ENCODE assay signal across 8 cellular contexts in the genomic region with DNA sequence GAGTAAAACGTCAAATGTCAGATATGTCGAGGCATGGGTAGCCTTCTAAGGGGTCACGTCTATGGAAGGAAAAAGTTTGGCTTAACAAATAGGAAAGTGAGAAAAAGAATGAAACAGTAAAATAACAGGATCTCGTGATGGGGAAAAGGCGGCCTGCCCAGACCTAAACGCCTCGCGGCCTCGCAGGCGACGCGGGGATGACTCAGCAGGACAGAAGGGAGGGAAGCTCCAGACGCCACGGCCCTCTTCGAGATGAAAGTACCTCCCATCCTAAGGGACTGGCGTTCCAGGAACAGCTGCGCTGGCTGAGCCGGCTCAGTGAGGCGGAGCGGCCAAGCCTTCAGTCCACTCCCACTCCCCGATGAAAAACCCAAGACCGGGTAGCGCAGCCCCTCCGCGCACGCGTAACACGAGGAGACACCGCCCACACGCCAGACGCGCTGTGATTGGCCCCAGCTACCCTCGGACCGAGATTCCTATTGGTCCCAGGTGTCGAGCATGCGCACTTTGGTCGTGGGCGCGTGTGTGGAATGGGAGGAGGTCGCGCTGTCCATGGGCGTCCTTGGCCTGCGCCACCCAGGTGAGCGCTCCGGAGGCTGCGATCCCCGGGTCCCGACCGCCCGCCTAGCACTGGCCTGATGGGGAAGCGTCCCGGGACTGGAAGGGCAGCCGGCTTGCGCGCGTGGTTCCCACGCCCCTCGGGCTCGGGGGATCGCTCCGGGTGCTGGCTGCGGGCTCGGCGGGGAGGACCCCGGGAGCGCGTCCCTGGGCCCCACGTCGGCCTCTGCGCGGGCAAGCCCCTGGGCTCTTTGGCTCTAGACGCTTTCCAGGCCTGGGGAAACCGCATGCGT.
A peak's percentile ranks its signal among the peaks of the same experiment; 100 is the strongest.
DNase-seq lines count a peak whose midpoint lies in the region; ATAC-seq, FAIRE-seq and TF ChIP-seq lines count a peak whose summit lies in the region.

No MANE protein-coding gene starts in this region.

- TF ChIP-seq POLR2A in Peyer's patch (IDR thresholded peaks at IDR 0.05), result peak in 1 of 2 donors; percentile 53
- peak; percentile 51 for TF ChIP-seq POLR2A in ovary (IDR thresholded peaks at IDR 0.05)

- FAIRE-seq in A204.1 (lab: Jason Lieb, UNC) (peak; percentile 76), frontal cortex (lab: Jason Lieb, UNC) (no peak)

- no peak for TF ChIP-seq EP300 in ovary (IDR thresholded peaks at IDR 0.05)

- intact Hi-C loops in ovary (cut with DNase I), result no loop called here

- DNase-seq in Peyer's patch, result peak; percentile 75 to 93 (median 89)
- peak; percentile 86 for DNase-seq in activated naive CD4-positive, alpha-beta T cell treated with Interleukin-2 at 50 U/mL for 16 hours
- peak; percentile 72 to 73 for DNase-seq in frontal cortex (ENCODE audit: low spot score in 2 of 2)
- DNase-seq in ovary, result peak; percentile 91 to 96 (median 94)

- no peak for TF ChIP-seq CTCF in Peyer's patch (IDR thresholded peaks at IDR 0.05)
- TF ChIP-seq CTCF in ovary (IDR thresholded peaks at IDR 0.05), result no peak

- H3K4me3 ChIP-seq in Peyer's patch, result peak overlapping the region; percentile 59 to 94 (median 68)
- H3K4me3 ChIP-seq in ovary, result peak overlapping the region; percentile 69
- peak overlapping the region; percentile 65 for H3K4me3 ChIP-seq in thymus (ENCODE audit: low read length)

- H3K4me1 ChIP-seq in Peyer's patch, result peaks cover 0 to 8% (median 0%) of the 10 kb centered on the region in 4 donors
- no peaks in the 10 kb centered on the region for H3K4me1 ChIP-seq in ovary (ENCODE audit: insufficient read depth)
- no peaks in the 10 kb centered on the region for H3K4me1 ChIP-seq in thymus (ENCODE audit: control insufficient read depth, insufficient read depth, low read length)

- H3K36me3 ChIP-seq in Peyer's patch (no peaks in the 10 kb centered on the region), ovary (no peaks in the 10 kb centered on the region), thymus (ENCODE audit: control insufficient read depth, insufficient read depth) (no peaks in the 10 kb centered on the region)

- H3K9me3 ChIP-seq in Peyer's patch (no peaks in the 10 kb centered on the region), ovary (no peaks in the 10 kb centered on the region), thymus (ENCODE audit: control insufficient read depth) (no peaks in the 10 kb centered on the region)

- H3K27ac ChIP-seq in Peyer's patch (peak overlapping the region; percentile 50 to 85 (median 66)), ovary (peak overlapping the region; percentile 69 to 73), thymus (ENCODE audit: low read depth) (peak overlapping the region; percentile 53)

- 32 to 50% (median 47%) methylated on average over 58 to 74 of the region's 74 CpGs for WGBS in ovary, 3 donors
- WGBS in thymus, result 35% methylated on average over 74 of the region's 74 CpGs

- no peaks in the 10 kb centered on the region for H3K27me3 ChIP-seq in Peyer's patch
- H3K27me3 ChIP-seq in ovary, result no peaks in the 10 kb centered on the region
- H3K27me3 ChIP-seq in thymus (ENCODE audit: control insufficient read depth, insufficient read depth), result no peaks in the 10 kb centered on the region

- ATAC-seq in GM18909 (IDR thresholded peaks at IDR 0.05; ENCODE audit: poor library complexity, unreplicated experiment) (peak; percentile 93), HG03460 (IDR thresholded peaks at IDR 0.05; ENCODE audit: unreplicated experiment) (peak; percentile 94)

Comparison
In these comparisons a context has a peak if more than half of its experiments do, and no peak if none do; other contexts are left out.
1. Peak in every context shown above with its lines: DNase-seq, ATAC-seq, H3K4me3 ChIP-seq and H3K27ac ChIP-seq.